Comparison of ENCODE assay signal across 1 cellular context in the genomic region with DNA sequence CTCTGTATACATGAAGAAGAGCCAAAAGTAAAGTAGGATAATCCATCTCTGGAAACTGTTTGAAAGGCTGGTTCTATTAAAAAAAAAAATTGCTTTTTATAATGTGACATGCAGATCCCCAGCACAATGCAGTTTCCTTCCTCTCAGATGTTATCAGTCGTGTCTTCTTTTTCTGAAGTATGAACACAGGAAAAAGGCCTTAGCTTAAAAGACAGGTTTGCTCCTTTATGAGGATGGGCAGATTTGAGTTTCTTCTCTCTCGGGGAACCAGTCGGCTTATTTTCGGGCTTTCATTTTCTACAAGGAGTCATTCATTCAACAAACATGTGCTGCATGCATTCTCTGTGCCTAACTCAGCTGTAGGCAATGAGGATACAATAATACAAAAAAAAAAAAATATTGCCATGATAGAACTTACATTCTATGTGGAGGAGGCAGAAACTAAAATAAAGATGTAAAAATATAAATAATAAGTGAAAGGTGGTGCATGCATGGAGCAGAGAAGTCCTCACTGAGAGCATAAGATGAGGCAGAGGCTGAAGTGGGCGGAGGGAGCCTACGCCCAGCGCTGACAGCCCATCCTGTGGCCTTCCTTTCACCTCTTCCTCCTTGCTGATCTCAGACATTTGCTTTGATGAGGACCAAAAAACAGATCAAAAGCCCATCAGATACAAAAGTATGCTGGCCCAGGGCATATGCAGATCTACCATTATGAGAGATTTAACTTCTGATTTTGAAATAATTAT.
TF ChIP-seq lines count a peak whose summit lies in the region.

CD226 (minus strand) TSS at position 513 of the 746 bp plus-strand sequence; CDS start at position 46, 467 bp downstream.

TF ChIP-seq in GM12878, 131 proteins besides CTCF, POLR2A, EP300 and RAD21 (continued from another document):
- TF ChIP-seq BCL3 (IDR thresholded peaks at IDR 0.05; ENCODE audit: borderline replicate concordance, insufficient read depth, low read depth, low read length, poor library complexity, severe bottlenecking) (no peak), YY1 (IDR thresholded peaks at IDR 0.05; ENCODE audit: low read depth, low read length) (0 out of 2 replicates have a peak, but pooled peaks have one; percentile 45), MXI1 (IDR thresholded peaks at IDR 0.05; ENCODE audit: low read depth, low read length) (0 out of 2 replicates have a peak, but pooled peaks have one; percentile 25), IRF4 (IDR thresholded peaks at IDR 0.05; ENCODE audit: low read depth, low read length) (0 out of 2 replicates have a peak, but pooled peaks have one; percentile 15), PAX8 (IDR thresholded peaks at IDR 0.05) (no peak)
TF ChIP-seq in GM12878: peak in this region for 6.
